Comparison of ENCODE assay signal across 1 cellular context in the genomic region with DNA sequence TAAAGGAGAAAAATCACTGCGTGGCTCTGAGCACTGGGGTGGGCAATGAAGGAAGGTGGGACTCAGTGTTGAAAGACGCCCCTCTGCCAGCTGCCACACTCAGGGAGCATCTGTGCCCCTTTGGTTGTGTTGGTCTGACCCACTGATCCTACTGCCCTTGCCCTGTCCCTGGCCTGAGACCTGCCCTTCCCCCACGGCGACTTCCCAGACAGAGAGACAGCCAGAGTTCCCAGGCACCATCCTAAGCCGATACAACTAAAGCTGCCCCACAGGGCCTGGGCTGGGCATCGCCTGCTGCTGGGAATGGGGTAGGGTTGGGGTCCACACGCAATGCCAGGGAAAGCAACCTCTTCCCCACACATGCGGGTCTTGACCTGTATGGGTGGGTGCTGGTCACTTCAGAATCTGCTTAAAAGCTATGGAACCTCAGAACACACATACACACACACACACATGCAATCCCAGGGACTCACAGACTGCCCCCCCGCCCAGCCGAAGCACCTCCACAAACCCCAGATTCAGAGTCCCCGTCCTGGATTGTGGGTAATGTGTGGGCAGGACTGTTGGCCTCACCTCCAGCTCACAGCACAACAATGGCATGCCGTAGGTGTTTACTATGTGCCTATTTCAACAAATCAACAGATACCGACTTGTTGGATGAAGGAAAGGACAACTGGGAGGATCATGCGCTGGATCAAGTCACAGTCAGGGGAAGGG.
TF ChIP-seq lines count a peak whose summit lies in the region.

No MANE protein-coding gene starts in this region.

TF ChIP-seq in GM23338, 12 proteins besides CTCF, POLR2A, EP300 and RAD21 (continued from another document):
- no peak for TF ChIP-seq ZNF462 (CRISPR knock-in tag; IDR thresholded peaks at IDR 0.05)
- no peak for TF ChIP-seq STAT1 (IDR thresholded peaks at IDR 0.05; ENCODE audit: unreplicated experiment)
- no peak for TF ChIP-seq EZH2 (IDR thresholded peaks at IDR 0.05; ENCODE audit: low read depth, unreplicated experiment)
- no peak for TF ChIP-seq JUNB (IDR thresholded peaks at IDR 0.05; ENCODE audit: unreplicated experiment)
TF ChIP-seq in GM23338: peak in this region for 0.
